Comparison of ENCODE assay signal across 34 cellular contexts in the genomic region with DNA sequence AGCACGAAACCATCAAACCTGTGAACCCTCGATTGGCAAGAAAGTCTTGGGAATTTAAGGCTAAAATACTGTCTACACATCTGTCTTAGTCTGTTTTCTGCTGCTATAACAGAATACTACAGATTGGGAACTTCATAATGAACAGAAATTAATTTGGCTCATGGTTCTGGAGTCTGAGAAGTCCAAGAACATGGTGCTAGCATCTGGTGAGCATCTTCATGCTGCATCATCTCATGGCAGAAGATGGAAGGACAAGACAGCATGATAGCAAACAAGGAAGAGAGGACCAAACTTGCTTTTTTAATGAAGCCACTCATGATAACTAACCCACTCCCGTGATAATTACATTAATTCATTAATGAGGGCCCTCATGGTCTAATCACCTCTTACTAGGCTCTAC.
"Had no signal": no experiment of that assay in that cellular context is flagged by ENCODE, and none has a peak within 500 bp of the region (broad histone marks: within the 10 kb centered on the region; RNA-seq: fewer than 3 reads in every experiment).

No MANE protein-coding gene starts in this region.

- DNase-seq: Karpas-422, Kasumi-1, MG63, MM.1S, MV-4-11, NCI-H1048, NCI-H1092, NCI-H1092 treated with DMSO at 0.1 percent for 48 hours, NCI-H1105, NCI-H1105 treated with DMSO at 0.1 percent for 48 hours, NCI-H1417, NCI-H1417 treated with DMSO at 0.1 percent for 48 hours, NCI-H1436, NCI-H1436 treated with DMSO at 0.1 percent for 48 hours, NCI-H146, NCI-H1694, NCI-H1694 treated with DMSO at 0.1 percent for 48 hours, NCI-H187, NCI-H187 treated with DMSO at 0.1 percent for 48 hours, NCI-H1930, NCI-H2029, NCI-H2029 treated with DMSO at 0.1 percent for 48 hours, NCI-H2081, NCI-H2081 treated with DMSO at 0.1 percent for 48 hours, NCI-H2107, NCI-H2171, NCI-H2171 treated with DMSO at 0.1 percent for 48 hours, NCI-H2227 treated with DMSO at 0.1 percent for 48 hours, NCI-H226, NCI-H345, NCI-H446, NCI-H446 treated with DMSO at 0.1 percent for 48 hours, NCI-H510A, NCI-H510A treated with DMSO at 0.1 percent for 48 hours had no signal

- H3K9me3 ChIP-seq: MG63 had no signal

- H3K4me3 ChIP-seq: MG63 had no signal

- H3K36me3 ChIP-seq: MG63 had no signal

- H3K27me3 ChIP-seq: MG63 had no signal
